In genomic region chr18:72634500-72634899, GRCh38 we compare ENCODE assay signal across 3 cellular contexts.
TF ChIP-seq lines count a peak whose summit lies in the region.

No MANE protein-coding gene starts in this region.

TF ChIP-seq in SK-N-SH, 30 proteins besides CTCF, POLR2A, EP300 and RAD21 (continued from another document):
- TF ChIP-seq IRF3 (IDR thresholded peaks at IDR 0.05; ENCODE audit: low read depth, low read length) (no peak), ZBTB33 (IDR thresholded peaks at IDR 0.05; ENCODE audit: borderline replicate concordance, low read depth) (no peak), ELF1 (IDR thresholded peaks at IDR 0.05) (no peak), FOXM1 (IDR thresholded peaks at IDR 0.05; ENCODE audit: low read depth) (no peak)

TF ChIP-seq in SK-N-SH treated with all-trans-retinoic acid at 6 μM for 48 hours, 23 proteins besides CTCF, POLR2A, EP300 and RAD21:
- TF ChIP-seq CSRNP3 (CRISPR knock-in tag; IDR thresholded peaks at IDR 0.05) (no peak), ARNTL (CRISPR knock-in tag; IDR thresholded peaks at IDR 0.05; ENCODE audit: borderline replicate concordance, low read depth) (no peak), TOX (CRISPR knock-in tag; IDR thresholded peaks at IDR 0.05; ENCODE audit: borderline replicate concordance) (no peak), CREB5 (CRISPR knock-in tag; IDR thresholded peaks at IDR 0.05; ENCODE audit: low read depth) (no peak), PATZ1 (CRISPR knock-in tag; IDR thresholded peaks at IDR 0.05; ENCODE audit: borderline replicate concordance) (no peak), ZNF565 (CRISPR knock-in tag; conservative IDR thresholded peaks at IDR 0.05; ENCODE audit: low read depth) (no peak), SNAI2 (CRISPR knock-in tag; IDR thresholded peaks at IDR 0.05) (no peak), ZNF70 (CRISPR knock-in tag; IDR thresholded peaks at IDR 0.05) (no peak), OSR1 (CRISPR knock-in tag; IDR thresholded peaks at IDR 0.05) (no peak), ZC3H10 (CRISPR knock-in tag; IDR thresholded peaks at IDR 0.05) (no peak), ESRRG (CRISPR knock-in tag; IDR thresholded peaks at IDR 0.05) (no peak), TSHZ2 (CRISPR knock-in tag; IDR thresholded peaks at IDR 0.05) (no peak), ZFP30 (CRISPR knock-in tag; IDR thresholded peaks at IDR 0.05) (no peak), GLIS3 (CRISPR knock-in tag; IDR thresholded peaks at IDR 0.05) (no peak)

TF ChIP-seq in neural cell, 6 proteins besides CTCF, POLR2A, EP300 and RAD21 (continued from another document):
- no peak for TF ChIP-seq REST (IDR thresholded peaks at IDR 0.05; ENCODE audit: borderline replicate concordance)
- TF ChIP-seq TAF1 (IDR thresholded peaks at IDR 0.05; ENCODE audit: low read depth) = no peak
